22 cellular contexts compared by ENCODE assay signal in the genomic region with DNA sequence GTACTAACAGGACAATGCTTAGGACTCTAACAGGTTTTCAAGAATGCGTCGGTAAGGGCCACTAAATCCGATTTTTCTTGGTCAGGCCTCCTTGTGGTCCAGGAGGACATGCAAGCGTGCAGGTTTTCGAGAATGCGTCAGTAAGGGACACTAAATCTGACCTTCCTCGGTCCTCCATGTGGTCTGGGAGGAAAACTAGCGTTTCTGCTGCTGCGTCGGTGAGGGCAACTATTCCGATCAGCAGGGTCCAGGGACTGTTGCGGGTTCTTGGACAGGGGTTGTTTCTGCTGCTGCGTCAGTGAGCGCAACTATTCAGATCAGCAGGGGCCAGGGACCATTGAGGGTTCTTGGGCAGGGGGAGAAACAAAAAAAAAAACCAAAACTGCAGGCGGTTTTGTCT. TPM values are rescaled to one million over a fixed set of nuclear protein-coding genes. Genes with fewer than 3 reads are reported as not detected.
DNase-seq lines count a peak whose midpoint lies in the region; ATAC-seq, FAIRE-seq and TF ChIP-seq lines count a peak whose summit lies in the region.
"Had no signal": no experiment of that assay in that cellular context is flagged by ENCODE, and none has a peak within 500 bp of the region (broad histone marks: within the 10 kb centered on the region; RNA-seq: fewer than 3 reads in every experiment).

No MANE protein-coding gene starts in this region.

- peaks cover 2% of the 10 kb centered on the region for H3K79me2 ChIP-seq in trophoblast cell (ENCODE audit: control insufficient read depth, insufficient read depth, low read length, poor library complexity)

- no peaks in the 10 kb centered on the region for H3K36me3 Mint-ChIP-seq in central memory CD8-positive, alpha-beta T cell (ENCODE audit: insufficient read depth)

- no peak overlapping the region for H2BK120ac ChIP-seq in trophoblast cell (ENCODE audit: insufficient read depth, low read length, poor library complexity)

- H3K4me1 Mint-ChIP-seq in central memory CD8-positive, alpha-beta T cell = peaks cover 7% of the 10 kb centered on the region

- H2AFZ ChIP-seq in trophoblast cell (ENCODE audit: insufficient read depth, low read length, poor library complexity) = no peak overlapping the region

- peak overlapping the region; percentile 69 for H3K4me3 Mint-ChIP-seq in central memory CD8-positive, alpha-beta T cell

- H3K9me3 ChIP-seq in HUES48 (ENCODE audit: control insufficient read depth, insufficient read depth, low read length) (no peaks in the 10 kb centered on the region), iPS-18c (ENCODE audit: control insufficient read depth, insufficient read depth, low read length) (no peaks in the 10 kb centered on the region), trophoblast cell (ENCODE audit: insufficient read depth, low read depth, low read length) (no peaks in the 10 kb centered on the region)
- H3K9me3 ChIP-seq: body of pancreas, left lung, neutrophil, thoracic aorta had no signal

- H3K4me2 ChIP-seq in trophoblast cell (ENCODE audit: low read length) = peak overlapping the region; percentile 58

- DNase-seq in central memory CD8-positive, alpha-beta T cell (ENCODE audit: low spot score in 2 of 2) = no peak
- DNase-seq in trophoblast cell = no peak
- DNase-seq in GM12892 (ENCODE audit: insufficient read length) = no peak
- DNase-seq in cerebellar cortex (ENCODE audit: low spot score) = no peak
- DNase-seq: activated CD4-positive, alpha-beta T cell treated with anti-CD3 and anti-CD28 coated beads for 36 hours; activated naive CD8-positive, alpha-beta T cell treated with anti-CD3 and anti-CD28 coated beads, Interleukin-2, amount 10 ng/mL, durations not matched to agents 7 days and 5 days; body of pancreas; CD4-positive, alpha-beta memory T cell; GF-D8; left lung; NCI-H1105 treated with DMSO at 0.1 percent for 48 hours; NCI-H2081; NCI-H510A treated with DMSO at 0.1 percent for 48 hours; small intestine; stimulated activated naive CD4-positive, alpha-beta T cell had no signal

- peak overlapping the region; percentile 54 for H3K27ac ChIP-seq in HUES48 (ENCODE audit: low read depth, low read length)
- no peak overlapping the region for H3K27ac ChIP-seq in trophoblast cell (ENCODE audit: low read depth, low read length)
- H3K27ac ChIP-seq: body of pancreas, coronary artery, left lung, neutrophil, thoracic aorta had no signal

- ATAC-seq in central memory CD8-positive, alpha-beta T cell (replicated peaks; ENCODE audit: extremely low read depth, poor library complexity, severe bottlenecking) = no peak
- ATAC-seq in HG03108 (IDR thresholded peaks at IDR 0.05; ENCODE audit: unreplicated experiment) = no peak
- ATAC-seq: activated CD4-positive, alpha-beta T cell treated with anti-CD3 and anti-CD28 coated beads for 36 hours; body of pancreas; left lung had no signal

- H3K18ac ChIP-seq in trophoblast cell (ENCODE audit: low read length) = peak overlapping the region; percentile 71

- no peaks in the 10 kb centered on the region for H3K27me3 Mint-ChIP-seq in central memory CD8-positive, alpha-beta T cell
- H3K27me3 Mint-ChIP-seq: activated CD4-positive, alpha-beta T cell treated with anti-CD3 and anti-CD28 coated beads for 36 hours; activated naive CD8-positive, alpha-beta T cell treated with anti-CD3 and anti-CD28 coated beads, Interleukin-2, amount 10 ng/mL, durations not matched to agents 7 days and 5 days; CD4-positive, alpha-beta memory T cell had no signal

- no peak overlapping the region for H2BK5ac ChIP-seq in trophoblast cell (ENCODE audit: low read depth, low read length, poor library complexity)

- no peak overlapping the region for H2BK12ac ChIP-seq in trophoblast cell (ENCODE audit: low read length)

- no peaks in the 10 kb centered on the region for H3K9me3 Mint-ChIP-seq in central memory CD8-positive, alpha-beta T cell

- H4K91ac ChIP-seq in trophoblast cell (ENCODE audit: low read depth, low read length) = no peak overlapping the region

- H3K4me1 ChIP-seq in HUES48 (ENCODE audit: control insufficient read depth, insufficient read depth, low read length) (no peaks in the 10 kb centered on the region), trophoblast cell (ENCODE audit: control insufficient read depth in 1 of 2, insufficient read depth in 2 of 2, low read length in 2 of 2) (peaks cover 5% of the 10 kb centered on the region in 2 experiments)
- H3K4me1 ChIP-seq: body of pancreas, left lung had no signal

- H3K27me3 ChIP-seq in HUES48 (ENCODE audit: control insufficient read depth, insufficient read depth, low read length) = no peaks in the 10 kb centered on the region
- H3K27me3 ChIP-seq in trophoblast cell (ENCODE audit: insufficient read depth, low read length) = no peaks in the 10 kb centered on the region
- H3K27me3 ChIP-seq: body of pancreas, left lung had no signal

- no peak overlapping the region for H4K12ac ChIP-seq in trophoblast cell (ENCODE audit: low read depth, low read length)

- no peak for FAIRE-seq in GM12892 (lab: Jason Lieb, UNC)
- FAIRE-seq: small intestine, TTC549 had no signal

- no peak overlapping the region for H3K9ac ChIP-seq in HUES48 (ENCODE audit: low read depth, low read length)
- H3K9ac ChIP-seq in trophoblast cell (ENCODE audit: low read length) = no peak overlapping the region

- peak overlapping the region; percentile 29 for H4K8ac ChIP-seq in trophoblast cell (ENCODE audit: low read depth, low read length)

- peak overlapping the region; percentile 36 for H3K4ac ChIP-seq in trophoblast cell (ENCODE audit: low read depth, low read length)

- no peak overlapping the region for H3K27ac Mint-ChIP-seq in central memory CD8-positive, alpha-beta T cell (ENCODE audit: low read depth)
- H3K27ac Mint-ChIP-seq: activated CD4-positive, alpha-beta T cell treated with anti-CD3 and anti-CD28 coated beads for 36 hours had no signal

- H3K79me1 ChIP-seq in trophoblast cell (ENCODE audit: low read length) = no peaks in the 10 kb centered on the region

- peaks cover 4% of the 10 kb centered on the region; the same call in 1 of the 2 replicates for H3K36me3 ChIP-seq in HUES48 (ENCODE audit: control insufficient read depth, insufficient read depth, low read length)
- H3K36me3 ChIP-seq in trophoblast cell (ENCODE audit: control insufficient read depth in 1 of 2, insufficient read depth in 2 of 2, low read length in 2 of 2) = peaks cover 0 to under 1% of the 10 kb centered on the region in 2 experiments
- H3K36me3 ChIP-seq: left lung, neutrophil, thoracic aorta had no signal

- H3K4me3 ChIP-seq in HUES48 (ENCODE audit: low read depth, low read length) (peak overlapping the region; percentile 74), iPS-18c (ENCODE audit: insufficient read depth, low read depth, low read length) (peak overlapping the region; percentile 79), trophoblast cell (ENCODE audit: low read depth, low read length) (no peak overlapping the region)
- H3K4me3 ChIP-seq: body of pancreas, coronary artery, left lung, thoracic aorta had no signal

- H2AK5ac ChIP-seq in trophoblast cell (ENCODE audit: low read length) = peak overlapping the region; percentile 21

- no peak overlapping the region for H3K14ac ChIP-seq in trophoblast cell (ENCODE audit: low read length)

- no CpG with 5 or more reads among the region's 15 CpGs for WGBS in trophoblast cell (ENCODE audit: extremely low coverage, insufficient coverage, insufficient read length)

- no peak overlapping the region for H3K23ac ChIP-seq in trophoblast cell (ENCODE audit: low read length)

- no peak for TF ChIP-seq POLR2A in GM12892 (IDR thresholded peaks at IDR 0.05; ENCODE audit: low read depth, low read length)

RNA-seq across cellular contexts. Expression of gene UBP1, which starts 7.8 kb away (rescaled TPM):
- 58.8 and 62.1 TPM in 2 replicates for polyA plus RNA-seq in trophoblast cell (2013)
- polyA plus RNA-seq in GM12892 (2012; ENCODE audit: missing spikeins) = 51.9 TPM
